ENCODE assay signal across 10 cellular contexts in the genomic region with DNA sequence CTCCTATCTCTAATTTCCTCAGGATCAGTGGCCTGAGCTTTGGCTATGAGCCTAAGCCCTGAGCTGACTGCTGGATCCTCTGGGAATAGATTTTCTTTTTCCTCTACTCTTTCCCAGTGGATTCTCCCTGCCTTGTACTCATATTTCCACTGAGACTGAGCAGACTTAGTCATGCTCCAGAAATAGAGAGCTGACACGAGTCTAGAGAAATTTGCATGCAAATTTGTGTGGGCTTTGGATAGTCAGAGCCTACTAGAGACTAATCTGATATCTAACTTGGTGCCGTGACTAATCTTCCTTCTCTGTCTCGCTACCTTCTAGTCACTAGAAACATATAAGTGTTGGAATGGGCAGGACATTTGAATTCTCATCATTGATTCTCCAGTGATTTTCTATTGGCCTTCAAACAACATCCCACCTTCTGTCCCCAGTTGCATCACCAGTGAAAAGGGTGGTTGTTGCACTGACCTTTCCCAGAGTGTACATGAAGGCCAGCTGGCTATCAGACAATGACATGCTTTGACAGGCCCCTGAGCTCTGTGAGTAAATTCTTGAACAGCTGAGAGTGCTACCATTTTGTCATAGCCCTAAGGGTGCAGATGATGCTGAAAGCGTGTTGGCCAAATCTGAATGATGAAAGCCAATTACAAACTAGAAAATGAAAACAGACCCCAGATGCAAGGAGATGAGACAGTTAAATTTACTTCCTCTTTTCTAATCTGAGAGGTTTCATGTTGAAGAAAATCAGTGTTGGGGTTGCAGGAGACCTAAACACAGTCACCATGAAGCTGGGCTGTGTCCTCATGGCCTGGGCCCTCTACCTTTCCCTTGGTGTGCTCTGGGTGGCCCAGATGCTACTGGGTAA. TPM values are rescaled to one million over a fixed set of nuclear protein-coding genes. Genes with fewer than 3 reads are reported as not detected.
DNase-seq lines count a peak whose midpoint lies in the region; ATAC-seq and TF ChIP-seq lines count a peak whose summit lies in the region.
"Had no signal": no experiment of that assay in that cellular context is flagged by ENCODE, and none has a peak within 500 bp of the region (broad histone marks: within the 10 kb centered on the region; RNA-seq: fewer than 3 reads in every experiment).

A gene with protein sequence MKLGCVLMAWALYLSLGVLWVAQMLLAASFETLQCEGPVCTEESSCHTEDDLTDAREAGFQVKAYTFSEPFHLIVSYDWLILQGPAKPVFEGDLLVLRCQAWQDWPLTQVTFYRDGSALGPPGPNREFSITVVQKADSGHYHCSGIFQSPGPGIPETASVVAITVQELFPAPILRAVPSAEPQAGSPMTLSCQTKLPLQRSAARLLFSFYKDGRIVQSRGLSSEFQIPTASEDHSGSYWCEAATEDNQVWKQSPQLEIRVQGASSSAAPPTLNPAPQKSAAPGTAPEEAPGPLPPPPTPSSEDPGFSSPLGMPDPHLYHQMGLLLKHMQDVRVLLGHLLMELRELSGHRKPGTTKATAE (plus strand): TSS at position 747 of the 865 bp plus-strand sequence. CDS start 36 bp downstream, at position 783.

- no peak within 1 kb of the TSS for H2AFZ ChIP-seq in PC-3 (ENCODE audit: low read length)

- intact Hi-C loops in PC-3 (cut with micrococcal nuclease) (no loop called here), head of caudate nucleus (cut with DNase I) (no loop called here)

- no peaks in the 10 kb centered on the region for H3K79me2 ChIP-seq in PC-3 (ENCODE audit: low read length)

- no peak within 1 kb of the TSS for H3K9ac ChIP-seq in PC-3 (ENCODE audit: low read length)

- no peak for TF ChIP-seq CTCF in PC-3 (conservative IDR thresholded peaks at IDR 0.05; ENCODE audit: low read depth, low read length)

- H3K27ac ChIP-seq in PC-3 (ENCODE audit: low read length), result peak within 1 kb of the TSS; percentile 38

- H3K9me3 Mint-ChIP-seq in activated T-cell treated with anti-CD3 and anti-CD28 coated beads, Interleukin-2, amount 50 U/mL, for 72 hours, result no peaks in the 10 kb centered on the region
- H3K9me3 Mint-ChIP-seq: dendritic cell treated with granulocyte-macrophage colony-stimulating factor and Interleukin-4, amounts not matched to agents 40 ng/mL and 50 ng/mL, for 4 days had no signal

- H3K4me3 Mint-ChIP-seq in activated T-cell treated with anti-CD3 and anti-CD28 coated beads, Interleukin-2, amount 50 U/mL, for 72 hours, result no peak within 1 kb of the TSS
- H3K4me3 Mint-ChIP-seq: dendritic cell treated with granulocyte-macrophage colony-stimulating factor and Interleukin-4, amounts not matched to agents 40 ng/mL and 50 ng/mL, for 4 days had no signal

- no peak for DNase-seq in activated T-cell treated with anti-CD3 and anti-CD28 coated beads, Interleukin-2, amount 50 U/mL, for 72 hours
- DNase-seq in activated T-cell treated with anti-CD3 and anti-CD28 coated beads for 4 hours, result no peak
- peak; percentile 68 for DNase-seq in PC-3
- peak in 25 of 42 donors; percentile 2 to 75 (median 37) for DNase-seq in head of caudate nucleus
- no peak for DNase-seq in NCI-H2107 (lab: John Stamatoyannopoulos, UW)
- DNase-seq in NCI-H2196 treated with DMSO at 0.1 percent for 48 hours (lab: John Stamatoyannopoulos, UW; ENCODE audit: unreplicated experiment), result no peak
- no peak for DNase-seq in HuH-7.5 (ENCODE audit: low spot score)
- DNase-seq: DND-41 had no signal

- no peaks in the 10 kb centered on the region for H3F3A ChIP-seq in PC-3 (ENCODE audit: low read length, unreplicated experiment)

- no peak within 1 kb of the TSS for H3K27ac Mint-ChIP-seq in activated T-cell treated with anti-CD3 and anti-CD28 coated beads, Interleukin-2, amount 50 U/mL, for 72 hours
- H3K27ac Mint-ChIP-seq: dendritic cell treated with granulocyte-macrophage colony-stimulating factor and Interleukin-4, amounts not matched to agents 40 ng/mL and 50 ng/mL, for 4 days had no signal

- H3K4me2 ChIP-seq in PC-3 (ENCODE audit: low read length), result no peak within 1 kb of the TSS

- POLR2A ChIA-PET in PC-3 (lab: Charles Lee; ENCODE audit: unreplicated experiment), result no interaction called here

- H3K4me1 ChIP-seq in PC-3 (ENCODE audit: insufficient read depth, low read length), result peaks cover 3% of the 10 kb centered on the region; the same call in 1 of the 2 replicates

- no peaks in the 10 kb centered on the region for H4K20me1 ChIP-seq in PC-3 (ENCODE audit: low read length)

- CTCF ChIA-PET in PC-3 (lab: Charles Lee), result no interaction called here

- no peaks in the 10 kb centered on the region for H3K4me1 Mint-ChIP-seq in activated T-cell treated with anti-CD3 and anti-CD28 coated beads, Interleukin-2, amount 50 U/mL, for 72 hours (ENCODE audit: low read depth)

- no peaks in the 10 kb centered on the region for H3K9me2 ChIP-seq in PC-3 (replicated peaks; ENCODE audit: low read length)

- ATAC-seq in activated T-cell treated with anti-CD3 and anti-CD28 coated beads, Interleukin-2, amount 50 U/mL, for 72 hours (replicated peaks in 1 of 2), result peak; percentile 86 to 95
- ATAC-seq in HG02884 (IDR thresholded peaks at IDR 0.05; ENCODE audit: unreplicated experiment), result peak; percentile 52
- ATAC-seq in PC-3, result peak; percentile 67

- no peaks in the 10 kb centered on the region for H3K36me3 Mint-ChIP-seq in activated T-cell treated with anti-CD3 and anti-CD28 coated beads, Interleukin-2, amount 50 U/mL, for 72 hours (ENCODE audit: insufficient read depth in 2 of 2)

- H3K27me3 Mint-ChIP-seq in activated T-cell treated with anti-CD3 and anti-CD28 coated beads, Interleukin-2, amount 50 U/mL, for 72 hours (ENCODE audit: low read depth), result peaks cover 21% of the 10 kb centered on the region

- H3K4me3 ChIP-seq in PC-3 (ENCODE audit: low read length), result no peak within 1 kb of the TSS

- no peaks in the 10 kb centered on the region for H3K36me3 ChIP-seq in PC-3 (ENCODE audit: low read depth, low read length)

- no peaks in the 10 kb centered on the region for H3K27me3 ChIP-seq in PC-3 (ENCODE audit: low read length)

- H3K9me3 ChIP-seq in PC-3 (ENCODE audit: low read length), result no peaks in the 10 kb centered on the region

- BruUV-seq in PC-3 (replicated peaks; lab: Mats Ljungman, UMichigan), result no TSS peak

RNA-seq across cellular contexts. Expression of the gene that starts here (rescaled TPM):
- total RNA-seq in activated T-cell treated with anti-CD3 and anti-CD28 coated beads, Interleukin-2, amount 50 U/mL, for 72 hours, result under 1 TPM in 1 of 2 donors, not detected in 1; 0.30 TPM
- total RNA-seq in PC-3 (2014; rRNA removed), result not detected in 2 replicates

Comparison
In these comparisons a context has a peak if more than half of its experiments do, and no peak if none do; other contexts are left out.
1. Peak in ATAC-seq in activated T-cell treated with anti-CD3 and anti-CD28 coated beads, Interleukin-2, amount 50 U/mL, for 72 hours; RNA of the gene not detected or under 1 TPM.
2. Peak in DNase-seq, ATAC-seq and H3K27ac ChIP-seq in PC-3; RNA of the gene not detected or under 1 TPM.
3. DNase-seq: peak in head of caudate nucleus (25 of 42); none in activated T-cell treated with anti-CD3 and anti-CD28 coated beads, Interleukin-2, amount 50 U/mL, for 72 hours (0 of 2), activated T-cell treated with anti-CD3 and anti-CD28 coated beads for 4 hours (single experiment), NCI-H2107 (single experiment), NCI-H2196 treated with DMSO at 0.1 percent for 48 hours (single experiment) and HuH-7.5 (single experiment).
4. Peak in every context shown above with its lines, with median percentiles within 50 percentile points of each other: ATAC-seq.